1 cellular context compared by ENCODE assay signal in the genomic region with DNA sequence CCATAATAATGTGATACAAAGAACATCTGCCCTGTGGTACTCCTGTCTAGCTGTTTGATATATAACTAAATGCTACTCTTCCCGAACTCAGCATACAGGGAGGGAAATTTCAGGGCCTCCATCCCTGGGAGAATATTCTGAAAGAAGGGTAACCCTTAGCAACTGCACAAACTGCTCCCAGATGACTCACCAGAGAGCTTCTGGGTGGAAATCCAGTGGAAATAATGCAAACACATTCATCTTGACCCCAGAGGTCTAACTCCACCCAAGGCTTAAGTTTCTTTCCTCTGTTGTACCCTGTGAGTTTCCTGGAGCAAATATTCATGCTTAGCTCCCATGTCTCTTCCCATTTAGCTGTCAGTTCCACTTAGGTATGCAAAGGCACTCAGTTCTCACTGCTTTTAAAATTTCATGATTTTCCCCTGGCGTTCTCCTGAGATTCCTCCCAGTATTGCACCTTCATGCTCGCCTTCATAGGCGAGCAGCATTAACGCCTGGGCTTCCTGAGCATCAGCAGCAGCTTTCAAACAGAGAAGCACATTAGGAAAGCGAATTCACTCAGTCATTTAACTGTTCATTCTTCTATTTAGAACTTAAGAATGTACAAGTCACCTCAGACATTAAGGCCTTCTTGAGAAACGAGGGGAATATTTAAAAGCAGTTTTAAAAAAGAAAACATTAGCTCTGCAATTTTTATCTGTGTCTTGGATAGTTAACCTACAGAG.
TF ChIP-seq lines count a peak whose summit lies in the region.

No MANE protein-coding gene starts in this region.

TF ChIP-seq in endothelial cell of umbilical vein, 7 proteins besides CTCF, POLR2A, EP300 and RAD21:
- TF ChIP-seq MYC (IDR thresholded peaks at IDR 0.05; ENCODE audit: low read depth, low read length): no peak
- peak; percentile 93 for TF ChIP-seq FOS (IDR thresholded peaks at IDR 0.05; ENCODE audit: borderline replicate concordance, insufficient read depth, low read length)
- TF ChIP-seq JUN (IDR thresholded peaks at IDR 0.05; ENCODE audit: borderline replicate concordance, insufficient read depth, insufficient read length, low read depth): peak; percentile 83
